Comparison of ENCODE assay signal across 32 cellular contexts in the genomic region with DNA sequence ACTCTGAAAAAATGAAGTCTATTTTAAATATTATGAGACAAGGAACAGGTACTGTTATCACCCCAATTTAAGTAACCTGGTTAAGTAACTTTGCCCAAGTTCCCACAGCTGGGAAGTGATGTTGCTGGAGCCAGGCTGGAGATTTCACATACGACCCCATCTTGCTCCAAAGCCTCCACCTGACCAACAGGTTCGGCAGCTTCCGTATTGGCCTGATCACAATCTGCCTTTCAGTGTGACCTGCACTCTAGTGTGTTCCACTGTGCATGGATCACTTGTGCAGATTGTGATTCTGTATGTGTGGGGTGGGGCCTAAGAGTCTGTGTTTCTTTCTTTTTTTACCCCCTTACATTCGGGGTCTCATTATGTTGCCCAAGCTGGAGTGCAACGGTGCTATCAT.
DNase-seq lines count a peak whose midpoint lies in the region; ATAC-seq, FAIRE-seq and TF ChIP-seq lines count a peak whose summit lies in the region.
"Had no signal": no experiment of that assay in that cellular context is flagged by ENCODE, and none has a peak within 500 bp of the region (broad histone marks: within the 10 kb centered on the region; RNA-seq: fewer than 3 reads in every experiment).

No MANE protein-coding gene starts in this region.

- WGBS in mammary epithelial cell (ENCODE audit: low coverage, missing lambda C conversion rate) = 56% methylated on average over 5 of the region's 5 CpGs

- H3K27me3 ChIP-seq in mammary epithelial cell (ENCODE audit: insufficient read depth, low read length) (no peaks in the 10 kb centered on the region), PC-9 (ENCODE audit: insufficient read depth, low read depth) (no peaks in the 10 kb centered on the region)
- H3K27me3 ChIP-seq: body of pancreas, heart right ventricle, left lung, pancreas, right atrium auricular region, spleen, vagina had no signal

- peak; percentile 17 to 84 for DNase-seq in T47D (ENCODE audit: low read depth in 1 of 2, low spot score in 1 of 2)
- DNase-seq in mammary epithelial cell = no peak
- peak; percentile 53 to 65 for DNase-seq in PC-9
- peak in 1 of 2 donors; percentile 33 for DNase-seq in left colon
- DNase-seq in frontal cortex (ENCODE audit: low spot score in 2 of 2) = no peak
- DNase-seq in glomerular visceral epithelial cell (ENCODE audit: extremely low spot score) = no peak
- no peak for DNase-seq in NCI-H1048 (lab: John Stamatoyannopoulos, UW)
- DNase-seq in G401 (ENCODE audit: low spot score) = no peak
- DNase-seq: activated CD4-positive, alpha-beta T cell treated with anti-CD3 and anti-CD28 coated beads for 4 hours; C1 segment of cervical spinal cord; DMS 273 treated with DMSO at 0.1 percent for 48 hours; heart right ventricle; HFFc6; left lung; naive B cell; NCI-H1105 treated with DMSO at 0.1 percent for 48 hours; NCI-H2029 treated with DMSO at 0.1 percent for 48 hours; NCI-H345; NCI-H774; pancreas; Right ventricle myocardium superior; spleen; stimulated activated CD4-positive, alpha-beta T cell treated with anti-CD3 and anti-CD28 coated beads, Interleukin-2, amount 100 ng/mL, for 48 hours; stimulated activated naive B cell treated with anti-CD40 and anti-IgM and Interleukin-4, amounts not matched to agents 10 μg/mL and 1 μg/mL and 100 μg/mL, for 72 hours; T-helper 1 cell had no signal

- peak; percentile 75 for ATAC-seq in left colon
- ATAC-seq: body of pancreas; GM23338; heart right ventricle; left lung; stimulated activated naive B cell treated with anti-CD40 and anti-IgM and Interleukin-4, amounts not matched to agents 10 μg/mL and 1 μg/mL and 100 μg/mL, for 72 hours had no signal

- intact Hi-C loops in mammary epithelial cell (cut with micrococcal nuclease) (no loop called here), PC-9 (cut with micrococcal nuclease; ENCODE audit: unreplicated experiment) (no loop called here), left colon (cut with DNase I, micrococcal nuclease) (no loop called here)

- dilution Hi-C loops in mammary epithelial cell (cut with HindIII; ENCODE audit: low sequenced_read_pairs) = no loop called here

- H2AFZ ChIP-seq in mammary epithelial cell (ENCODE audit: low read depth, low read length) (no peak overlapping the region), PC-9 (no peak overlapping the region)
- H2AFZ ChIP-seq: GM23338 had no signal

- H3K79me2 ChIP-seq in mammary epithelial cell (ENCODE audit: insufficient read depth, low read length) = no peaks in the 10 kb centered on the region
- H3K79me2 ChIP-seq in PC-9 (ENCODE audit: low read depth) = no peaks in the 10 kb centered on the region

- no peaks in the 10 kb centered on the region for H3F3A ChIP-seq in PC-9 (ENCODE audit: insufficient read depth, low read depth)

- POLR2A ChIA-PET in PC-9 (lab: Charles Lee; ENCODE audit: unreplicated experiment) = interaction anchor here (0.6 to 0.7 kb wide), 2 partner anchors 103 to 634 kb away, joined by 3 to 4 read pairs; no protein-coding TSS in a partner anchor

- H3K9ac ChIP-seq in mammary epithelial cell (ENCODE audit: insufficient read depth, low read length) = no peak overlapping the region

- BruUV-seq in mammary epithelial cell (replicated peaks; lab: Mats Ljungman, UMichigan) (no TSS peak), PC-9 (replicated peaks; lab: Mats Ljungman, UMichigan) (no TSS peak)

- H3K36me3 ChIP-seq in mammary epithelial cell (ENCODE audit: insufficient read depth, low read length) (no peaks in the 10 kb centered on the region), PC-9 (ENCODE audit: low read depth) (no peaks in the 10 kb centered on the region)
- H3K36me3 ChIP-seq: heart right ventricle, left lung, pancreas, right atrium auricular region, spleen, vagina had no signal

- in situ Hi-C loops in T47D (cut with HindIII; ENCODE audit: low pct_unique_long_range_greater_than_20kb, low sequenced_read_pairs) = no loop called here
- in situ Hi-C loops in mammary epithelial cell (cut with MboI; ENCODE audit: low sequenced_read_pairs in 2 of 2) = no loop called here
- in situ Hi-C loops in G401 (cut with HindIII; ENCODE audit: low sequenced_read_pairs) = no loop called here

- no peak for FAIRE-seq in frontal cortex (lab: Jason Lieb, UNC)
- FAIRE-seq: G401.6, GM18507, pancreas had no signal

- H3K9me3 ChIP-seq in mammary epithelial cell (replicated peaks; ENCODE audit: insufficient read depth, low read length) (no peaks in the 10 kb centered on the region), PC-9 (ENCODE audit: insufficient read depth, low read depth) (no peaks in the 10 kb centered on the region; the same call in 1 of the 2 replicates)
- H3K9me3 ChIP-seq: body of pancreas, heart right ventricle, left lung, pancreas, right atrium auricular region, spleen, vagina had no signal

- H3K4me3 ChIP-seq in mammary epithelial cell (replicated peaks in 1 of 3; ENCODE audit: insufficient read depth in 1 of 3, low read depth in 2 of 3, low read length in 3 of 3) = no peak overlapping the region
- H3K4me3 ChIP-seq in PC-9 = no peak overlapping the region
- H3K4me3 ChIP-seq: body of pancreas, GM23338, heart right ventricle, left lung, pancreas, right atrium auricular region, spleen, vagina had no signal

- no peaks in the 10 kb centered on the region for H3K9me2 ChIP-seq in PC-9 (ENCODE audit: insufficient read depth)

- no peaks in the 10 kb centered on the region for H4K20me1 ChIP-seq in mammary epithelial cell (ENCODE audit: insufficient read depth, low read length)
- H4K20me1 ChIP-seq in PC-9 (ENCODE audit: insufficient read depth) = no peaks in the 10 kb centered on the region

- H3K4me2 ChIP-seq in mammary epithelial cell (ENCODE audit: insufficient read depth, low read depth, low read length) (no peak overlapping the region), PC-9 (peak overlapping the region; percentile 23; the same call in 1 of the 2 replicates)
- H3K4me2 ChIP-seq: GM23338 had no signal

- CTCF ChIA-PET in mammary epithelial cell (lab: Charles Lee; ENCODE audit: low non-redundant PET) (no interaction called here), PC-9 (lab: Charles Lee) (no interaction called here)

- TF ChIP-seq CTCF in mammary epithelial cell (conservative IDR thresholded peaks at IDR 0.05 in 1 of 2, IDR thresholded peaks at IDR 0.05 in 1 of 2; ENCODE audit: extremely low read depth in 1 of 2, insufficient read depth in 1 of 2, low read depth in 1 of 2, low read length in 2 of 2) (no peak), PC-9 (conservative IDR thresholded peaks at IDR 0.05) (no peak)

- H3K4me1 ChIP-seq in mammary epithelial cell (ENCODE audit: insufficient read depth, low read length) = peaks cover 22% of the 10 kb centered on the region
- H3K4me1 ChIP-seq in PC-9 (replicated peaks; ENCODE audit: insufficient read depth) = peaks cover 33% of the 10 kb centered on the region
- H3K4me1 ChIP-seq: body of pancreas, left lung, pancreas, right atrium auricular region had no signal

- H3K27ac ChIP-seq in mammary epithelial cell (ENCODE audit: insufficient read depth, low read depth, low read length) (no peak overlapping the region), PC-9 (no peak overlapping the region)
- H3K27ac ChIP-seq: body of pancreas, epithelial cell of prostate, heart right ventricle, left lung, pancreas, right atrium auricular region, vagina had no signal

Comparison
In these comparisons a context has a peak if more than half of its experiments do, and no peak if none do; other contexts are left out.
1. DNase-seq: peak in T47D (2 of 2) and PC-9 (2 of 2); none in mammary epithelial cell (single experiment), frontal cortex (0 of 2), glomerular visceral epithelial cell (single experiment), NCI-H1048 (single experiment) and G401 (single experiment).